1 cellular context compared by ENCODE assay signal in genomic region chr11:68021167-68021787, GRCh38.
TF ChIP-seq lines count a peak whose summit lies in the region.

No MANE protein-coding gene starts in this region.

TF ChIP-seq in K562, 482 proteins besides CTCF, POLR2A, EP300 and RAD21:
- TF ChIP-seq CBX2 (IDR thresholded peaks at IDR 0.05; ENCODE audit: insufficient read depth, low read length, poor library complexity, severe bottlenecking) (no peak), ZFX (CRISPR knock-in tag; IDR thresholded peaks at IDR 0.05) (0 out of 2 replicates have a peak, but pooled peaks have one; percentile 20), ZBTB33 (CRISPR knock-in tag; IDR thresholded peaks at IDR 0.05) (peak; percentile 45; the same call in 1 of the 2 replicates)
TF ChIP-seq in K562: peak in this region for 2.
